ENCODE assay signal across 8 cellular contexts in genomic region chr12:51678086-51678724, GRCh38.
DNase-seq lines count a peak whose midpoint lies in the region; ATAC-seq, FAIRE-seq and TF ChIP-seq lines count a peak whose summit lies in the region.

No MANE protein-coding gene starts in this region.

- H3K36me3 Mint-ChIP-seq in activated CD4-positive, alpha-beta T cell treated with anti-CD3 and anti-CD28 coated beads, Interleukin-2, amount 10 ng/mL, durations not matched to agents 24 days and 14 days (ENCODE audit: low read depth), result no peaks in the 10 kb centered on the region

- no peaks in the 10 kb centered on the region for H3K4me1 Mint-ChIP-seq in activated CD4-positive, alpha-beta T cell treated with anti-CD3 and anti-CD28 coated beads, Interleukin-2, amount 10 ng/mL, durations not matched to agents 24 days and 14 days

- intact Hi-C loops in activated CD4-positive, alpha-beta T cell treated with anti-CD3 and anti-CD28 coated beads, Interleukin-2, amount 10 ng/mL, durations not matched to agents 24 days and 14 days (cut with micrococcal nuclease), result no loop called here

- H3K4me3 ChIP-seq in AG10803 (ENCODE audit: low read length), result no peak overlapping the region

- TF ChIP-seq POLR2A in GM12891 (IDR thresholded peaks at IDR 0.05; ENCODE audit: low read depth, low read length), result no peak

- peak; percentile 64 for DNase-seq in AG10803 (ENCODE audit: low read depth)
- DNase-seq in GM12891 (ENCODE audit: insufficient read length, low spot score), result peak; percentile 21
- peak; percentile 7 for DNase-seq in NCI-H2171 (lab: John Stamatoyannopoulos, UW)
- DNase-seq in activated CD4-positive, alpha-beta T cell treated with anti-CD3 and anti-CD28 coated beads, Interleukin-2, amount 10 ng/mL, durations not matched to agents 24 days and 14 days, result peak; percentile 69
- DNase-seq in glomerular visceral epithelial cell (ENCODE audit: extremely low spot score), result peak; percentile 56
- peak; percentile 39 for DNase-seq in retina

- peak; percentile 91 for TF ChIP-seq CTCF in AG10803 (conservative IDR thresholded peaks at IDR 0.05; ENCODE audit: low read length)

- no peak overlapping the region for H3K27ac Mint-ChIP-seq in activated CD4-positive, alpha-beta T cell treated with anti-CD3 and anti-CD28 coated beads, Interleukin-2, amount 10 ng/mL, durations not matched to agents 24 days and 14 days

- no peaks in the 10 kb centered on the region for H3K9me3 Mint-ChIP-seq in activated CD4-positive, alpha-beta T cell treated with anti-CD3 and anti-CD28 coated beads, Interleukin-2, amount 10 ng/mL, durations not matched to agents 24 days and 14 days

- H3K4me3 Mint-ChIP-seq in activated CD4-positive, alpha-beta T cell treated with anti-CD3 and anti-CD28 coated beads, Interleukin-2, amount 10 ng/mL, durations not matched to agents 24 days and 14 days, result no peak overlapping the region

- FAIRE-seq in GM12891 (lab: Jason Lieb, UNC), result peak; percentile 62

- H3K27me3 Mint-ChIP-seq in activated CD4-positive, alpha-beta T cell treated with anti-CD3 and anti-CD28 coated beads, Interleukin-2, amount 10 ng/mL, durations not matched to agents 24 days and 14 days, result peaks cover 33% of the 10 kb centered on the region

- ATAC-seq in GM18517 (IDR thresholded peaks at IDR 0.05; ENCODE audit: unreplicated experiment) (no peak), HG03342 (IDR thresholded peaks at IDR 0.05; ENCODE audit: unreplicated experiment) (no peak)

TF ChIP-seq in GM12891, 5 proteins besides CTCF, POLR2A, EP300 and RAD21:
- TF ChIP-seq POLR2AphosphoS5 (IDR thresholded peaks at IDR 0.05; ENCODE audit: low read depth, low read length) (no peak), SPI1 (IDR thresholded peaks at IDR 0.05; ENCODE audit: low read depth, low read length) (no peak), POU2F2 (IDR thresholded peaks at IDR 0.05; ENCODE audit: low read depth, low read length) (no peak), PAX5 (IDR thresholded peaks at IDR 0.05; ENCODE audit: insufficient read depth, low read length, severe bottlenecking) (no peak), TAF1 (IDR thresholded peaks at IDR 0.05; ENCODE audit: low read depth, low read length) (no peak)
TF ChIP-seq in GM12891: peak in this region for 0.

Comparison
In these comparisons a context has a peak if more than half of its experiments do, and no peak if none do; other contexts are left out.
1. DNase-seq: peak in every context shown above with its lines; median percentile 69 in activated CD4-positive, alpha-beta T cell treated with anti-CD3 and anti-CD28 coated beads, Interleukin-2, amount 10 ng/mL, durations not matched to agents 24 days and 14 days; 64 in AG10803; 56 in glomerular visceral epithelial cell; 39 in retina; 21 in GM12891; 7 in NCI-H2171.